In genomic region chr3:197711973-197712707, GRCh38 we compare ENCODE assay signal across 8 cellular contexts. TPM values are rescaled to one million over a fixed set of nuclear protein-coding genes. Genes with fewer than 3 reads are reported as not detected.
A peak's percentile ranks its signal among the peaks of the same experiment; 100 is the strongest.
DNase-seq lines count a peak whose midpoint lies in the region; ATAC-seq and TF ChIP-seq lines count a peak whose summit lies in the region.

No MANE protein-coding gene starts in this region.

- peak overlapping the region; percentile 53 for H3K4me2 ChIP-seq in hepatocyte

- intact Hi-C loops in aorta (cut with DNase I): loop anchor here in 1 of 2 donors (5.0 kb wide), 1 partner anchor 35 kb away; the partner anchor contains the start of gene FYTTD1

- H3K27me3 Mint-ChIP-seq in IgD-negative memory B cell: no peaks in the 10 kb centered on the region
- no peaks in the 10 kb centered on the region for H3K27me3 Mint-ChIP-seq in T-helper 2 cell treated with Interferon-gamma antibody and Interleukin-4, amounts not matched to agents 5 μg/mL and 100 μg/mL, for 36 hours (ENCODE audit: low read depth)

- H3K36me3 Mint-ChIP-seq in IgD-negative memory B cell: peaks cover 7% of the 10 kb centered on the region
- peaks cover 26% of the 10 kb centered on the region for H3K36me3 Mint-ChIP-seq in T-helper 2 cell treated with Interferon-gamma antibody and Interleukin-4, amounts not matched to agents 5 μg/mL and 100 μg/mL, for 36 hours (ENCODE audit: low read depth)

- H3K9me3 ChIP-seq in hepatocyte (ENCODE audit: low read depth): no peaks in the 10 kb centered on the region
- no peaks in the 10 kb centered on the region for H3K9me3 ChIP-seq in aorta (ENCODE audit: control insufficient read depth, low read length)

- H3K27me3 ChIP-seq in hepatocyte: no peaks in the 10 kb centered on the region
- H3K27me3 ChIP-seq in aorta (ENCODE audit: control insufficient read depth in 1 of 2, insufficient read depth in 2 of 2, low read length in 1 of 2): no peaks in the 10 kb centered on the region

- peak overlapping the region; percentile 80 to 99 (median 89) for H3K27ac Mint-ChIP-seq in IgD-negative memory B cell
- H3K27ac Mint-ChIP-seq in T-helper 2 cell treated with Interferon-gamma antibody and Interleukin-4, amounts not matched to agents 5 μg/mL and 100 μg/mL, for 36 hours: peak overlapping the region; percentile 98

- H3K4me1 ChIP-seq in hepatocyte (ENCODE audit: insufficient read depth): no peaks in the 10 kb centered on the region
- H3K4me1 ChIP-seq in aorta (ENCODE audit: control insufficient read depth in 1 of 2, insufficient read depth in 2 of 2, low read length in 2 of 2): peaks cover 0 to 2% of the 10 kb centered on the region in 2 donors

- no peaks in the 10 kb centered on the region for H4K20me1 ChIP-seq in hepatocyte (ENCODE audit: insufficient read depth, poor library complexity, severe bottlenecking)

- peaks cover 24 to 32% (median 27%) of the 10 kb centered on the region in 3 donors for H3K4me1 Mint-ChIP-seq in IgD-negative memory B cell
- H3K4me1 Mint-ChIP-seq in T-helper 2 cell treated with Interferon-gamma antibody and Interleukin-4, amounts not matched to agents 5 μg/mL and 100 μg/mL, for 36 hours (ENCODE audit: low read depth): peaks cover 23% of the 10 kb centered on the region

- H3K9me2 ChIP-seq in hepatocyte (replicated peaks; ENCODE audit: insufficient read depth): no peaks in the 10 kb centered on the region

- TF ChIP-seq CTCF in astrocyte of the cerebellum (IDR thresholded peaks at IDR 0.05; ENCODE audit: low read depth, low read length, missing control alignments) (no peak), hepatocyte (IDR thresholded peaks at IDR 0.05; ENCODE audit: poor library complexity) (no peak)

- H3K79me2 ChIP-seq in hepatocyte: no peaks in the 10 kb centered on the region

- in situ Hi-C loops in Caki2 (cut with HindIII; ENCODE audit: low pct_unique_long_range_greater_than_20kb, low sequenced_read_pairs) (no loop called here), astrocyte of the cerebellum (cut with HindIII; ENCODE audit: low sequenced_read_pairs) (no loop called here)

- no peak overlapping the region for H2AFZ ChIP-seq in hepatocyte

- DNase-seq in Caki2 (ENCODE audit: low read depth) (peak; percentile 93), astrocyte of the cerebellum (ENCODE audit: low read depth) (peak; percentile 93), hepatocyte (ENCODE audit: low spot score) (peak; percentile 91), retina (peak; percentile 41), aorta (peak; percentile 93 to 94)
- DNase-seq in T-helper 2 cell treated with Interferon-gamma antibody and Interleukin-4, amounts not matched to agents 5 μg/mL and 100 μg/mL, for 36 hours (ENCODE audit: low spot score): peak; percentile 88

- H3K36me3 ChIP-seq in hepatocyte (replicated peaks; ENCODE audit: insufficient read depth, low read depth) (no peaks in the 10 kb centered on the region), aorta (ENCODE audit: control insufficient read depth in 1 of 2, insufficient read depth in 2 of 2, low read length in 1 of 2) (no peaks in the 10 kb centered on the region)

- 23% methylated on average over 9 of the region's 9 CpGs for WGBS in hepatocyte (ENCODE audit: low lambda C conversion rate, missing lambda C conversion rate)
- WGBS in aorta, 2 donors: 1 to 2% methylated on average over 9 of the region's 9 CpGs

- peak overlapping the region; percentile 75 to 92 (median 86) for H3K4me3 Mint-ChIP-seq in IgD-negative memory B cell
- H3K4me3 Mint-ChIP-seq in T-helper 2 cell treated with Interferon-gamma antibody and Interleukin-4, amounts not matched to agents 5 μg/mL and 100 μg/mL, for 36 hours: peak overlapping the region; percentile 81

- ATAC-seq in GM21529 (IDR thresholded peaks at IDR 0.05; ENCODE audit: unreplicated experiment) (peak; percentile 89), aorta (ENCODE audit: low FRiP score) (peak; percentile 97)

- H3K4me3 ChIP-seq in astrocyte of the cerebellum (ENCODE audit: low read depth, low read length) (peak overlapping the region; percentile 38), hepatocyte (no peak overlapping the region), aorta (ENCODE audit: low read length in 2 of 2) (peak overlapping the region; percentile 61 to 82)

- H3K27ac ChIP-seq in hepatocyte (peak overlapping the region; percentile 64), aorta (ENCODE audit: low read depth in 1 of 2, low read length in 2 of 2) (peak overlapping the region; percentile 99)

- H3K9me3 Mint-ChIP-seq in IgD-negative memory B cell: no peaks in the 10 kb centered on the region
- no peaks in the 10 kb centered on the region for H3K9me3 Mint-ChIP-seq in T-helper 2 cell treated with Interferon-gamma antibody and Interleukin-4, amounts not matched to agents 5 μg/mL and 100 μg/mL, for 36 hours

RNA-seq across cellular contexts. Expression of gene RUBCN, which starts 24.6 kb away (rescaled TPM):
- total RNA-seq in Caki2 (2014; rRNA removed; shearing (Covaris generic); ENCODE audit: low replicate concordance): 3.4 and 7.9 TPM in 2 replicates
- polyA plus RNA-seq in IgD-negative memory B cell (46.5 TPM), hepatocyte (11.0 and 12.8 TPM in 2 replicates), aorta (10 to 100 TPM in 1 of 2 donors, 1 to 10 TPM in 1; 6.9 to 14.3 TPM)
- total RNA-seq in hepatocyte (7.2 and 8.5 TPM in 2 replicates), aorta (10 to 100 TPM; 38.2 to 41.1 TPM)

RNA-seq across cellular contexts. Expression of gene FYTTD1, which starts 37.5 kb away (rescaled TPM):
- total RNA-seq in Caki2 (2014; rRNA removed; shearing (Covaris generic); ENCODE audit: low replicate concordance): 25.3 and 46.5 TPM in 2 replicates
- 65.5 TPM for polyA plus RNA-seq in IgD-negative memory B cell
- 43.2 and 51.0 TPM in 2 replicates for total RNA-seq in hepatocyte
- 24.2 and 32.1 TPM in 2 replicates for polyA plus RNA-seq in hepatocyte
- 10 to 100 TPM; 55.0 to 58.6 TPM for total RNA-seq in aorta
- polyA plus RNA-seq in aorta: 10 to 100 TPM; 25.4 to 26.4 TPM

Comparison
In these comparisons a context has a peak if more than half of its experiments do, and no peak if none do; other contexts are left out.
1. DNase-seq: peak in every context shown above with its lines; median percentile 94 in aorta; 93 in Caki2; 93 in astrocyte of the cerebellum; 91 in hepatocyte; 88 in T-helper 2 cell treated with Interferon-gamma antibody and Interleukin-4, amounts not matched to agents 5 μg/mL and 100 μg/mL, for 36 hours; 41 in retina.